22 cellular contexts compared by ENCODE assay signal in the genomic region with DNA sequence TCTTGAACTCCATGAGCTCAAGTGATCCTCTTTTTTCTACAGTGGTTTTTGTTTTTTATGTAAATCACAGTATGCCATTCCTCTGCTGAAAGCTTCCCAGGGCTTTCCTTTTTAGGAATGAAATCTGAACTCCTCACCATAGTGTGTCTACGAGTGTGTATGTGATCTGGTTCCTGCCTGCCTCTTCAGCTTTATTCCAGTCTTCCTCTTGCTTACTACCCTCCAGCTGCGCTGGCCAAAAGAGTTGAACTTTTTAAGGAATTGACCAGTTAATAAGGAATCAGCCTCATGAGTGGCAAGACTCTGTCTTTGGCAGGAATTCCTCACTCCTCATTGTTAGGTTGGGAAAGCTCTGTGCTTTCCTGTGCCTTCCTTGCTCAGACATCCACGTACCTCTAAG. TPM values are rescaled to one million over a fixed set of nuclear protein-coding genes. Genes with fewer than 3 reads are reported as not detected.
DNase-seq lines count a peak whose midpoint lies in the region; ATAC-seq and TF ChIP-seq lines count a peak whose summit lies in the region.
"Had no signal": no experiment of that assay in that cellular context is flagged by ENCODE, and none has a peak within 500 bp of the region (broad histone marks: within the 10 kb centered on the region; RNA-seq: fewer than 3 reads in every experiment).

No MANE protein-coding gene starts in this region.

- H3K9me3 Mint-ChIP-seq in CD8-positive, alpha-beta T cell = no peaks in the 10 kb centered on the region
- H3K9me3 Mint-ChIP-seq in HFFc6 (no peaks in the 10 kb centered on the region), glutamatergic neuron (ENCODE audit: unreplicated experiment) (peaks cover 2% of the 10 kb centered on the region)

- H3K9ac ChIP-seq in trophoblast cell (ENCODE audit: low read length) = no peak overlapping the region

- H4K12ac ChIP-seq in trophoblast cell (ENCODE audit: low read depth, low read length) = no peak overlapping the region

- peak overlapping the region; percentile 23 for H3K27ac Mint-ChIP-seq in CD8-positive, alpha-beta T cell
- peak overlapping the region; percentile 71 for H3K27ac Mint-ChIP-seq in HFFc6
- H3K27ac Mint-ChIP-seq in glutamatergic neuron (ENCODE audit: unreplicated experiment) = no peak overlapping the region

- CTCF ChIA-PET in CD8-positive, alpha-beta T cell (lab: Charles Lee) = interaction anchor here (0.9 to 2.1 kb wide), 4 partner anchors 9 to 152 kb away, joined by 3 to 6 read pairs (median 4); no protein-coding TSS in a partner anchor

- no peak overlapping the region for H2BK12ac ChIP-seq in trophoblast cell (ENCODE audit: low read length)

- no peak overlapping the region for H2AK5ac ChIP-seq in trophoblast cell (ENCODE audit: low read length)

- peaks cover 11% of the 10 kb centered on the region for H3K79me1 ChIP-seq in trophoblast cell (ENCODE audit: low read length)

- peaks cover 65% of the 10 kb centered on the region for H3K36me3 Mint-ChIP-seq in CD8-positive, alpha-beta T cell
- H3K36me3 Mint-ChIP-seq in HFFc6 (ENCODE audit: low read depth) (peaks cover 20% of the 10 kb centered on the region), glutamatergic neuron (ENCODE audit: unreplicated experiment) (no peaks in the 10 kb centered on the region)

- no peaks in the 10 kb centered on the region for H3K27me3 ChIP-seq in CD8-positive, alpha-beta T cell (ENCODE audit: insufficient read depth, low read length)
- H3K27me3 ChIP-seq in trophoblast cell (ENCODE audit: insufficient read depth, low read length) = no peaks in the 10 kb centered on the region
- H3K27me3 ChIP-seq: ascending aorta, BE2C, esophagus muscularis mucosa, heart left ventricle, neutrophil, testis had no signal

- no peak overlapping the region for H3K4me2 ChIP-seq in trophoblast cell (ENCODE audit: low read length)

- peaks cover 48% of the 10 kb centered on the region for H3K4me1 Mint-ChIP-seq in CD8-positive, alpha-beta T cell (ENCODE audit: low read depth)
- H3K4me1 Mint-ChIP-seq in HFFc6 (ENCODE audit: low read depth) (peaks cover 52% of the 10 kb centered on the region), glutamatergic neuron (ENCODE audit: low read depth, unreplicated experiment) (peaks cover 12% of the 10 kb centered on the region)

- ATAC-seq in CD8-positive, alpha-beta T cell = no peak
- ATAC-seq: heart left ventricle, sciatic nerve had no signal

- WGBS in trophoblast cell (ENCODE audit: extremely low coverage, insufficient coverage, insufficient read length) = no CpG with 5 or more reads among the region's 3 CpGs

- no peak overlapping the region for H2AFZ ChIP-seq in trophoblast cell (ENCODE audit: insufficient read depth, low read length, poor library complexity)

- H4K8ac ChIP-seq in trophoblast cell (ENCODE audit: low read depth, low read length) = no peak overlapping the region

- peak overlapping the region; percentile 27 for H3K4ac ChIP-seq in trophoblast cell (ENCODE audit: low read depth, low read length)

- H3K14ac ChIP-seq in trophoblast cell (ENCODE audit: low read length) = no peak overlapping the region

- no peaks in the 10 kb centered on the region for H3K27me3 Mint-ChIP-seq in CD8-positive, alpha-beta T cell (ENCODE audit: low read depth)
- H3K27me3 Mint-ChIP-seq in HFFc6 (ENCODE audit: insufficient read depth) (peaks cover 1% of the 10 kb centered on the region; the same call in 1 of the 2 replicates), glutamatergic neuron (ENCODE audit: unreplicated experiment) (peaks cover 7% of the 10 kb centered on the region)

- H3K23ac ChIP-seq in trophoblast cell (ENCODE audit: low read length) = no peak overlapping the region

- no peak for DNase-seq in CD8-positive, alpha-beta T cell
- DNase-seq in HFFc6 = no peak
- peak; percentile 11 for DNase-seq in choroid plexus epithelial cell (ENCODE audit: low read depth)
- no peak for DNase-seq in trophoblast cell
- no peak for DNase-seq in NCI-H1930 (lab: John Stamatoyannopoulos, UW)
- DNase-seq in glutamatergic neuron = no peak
- DNase-seq in SW480 (ENCODE audit: low spot score) = no peak
- DNase-seq: activated CD8-positive, alpha-beta memory T cell treated with anti-CD3 and anti-CD28 coated beads for 24 hours; activated effector memory CD4-positive, alpha-beta T cell treated with Interleukin-2 at 50 U/mL for 16 hours; BE2C; cortex of kidney; DMS53; heart left ventricle; kidney; NCI-H1092; NCI-H774; testis had no signal

- no peak overlapping the region for H4K91ac ChIP-seq in trophoblast cell (ENCODE audit: low read depth, low read length)

- no peak overlapping the region for H3K27ac ChIP-seq in CD8-positive, alpha-beta T cell (ENCODE audit: low read depth, low read length)
- no peak overlapping the region for H3K27ac ChIP-seq in trophoblast cell (ENCODE audit: low read depth, low read length)
- H3K27ac ChIP-seq: ascending aorta, heart left ventricle, neutrophil, testis had no signal

- H3K18ac ChIP-seq in trophoblast cell (ENCODE audit: low read length) = no peak overlapping the region

- POLR2A ChIA-PET in CD8-positive, alpha-beta T cell (lab: Charles Lee) = no interaction called here

- peaks cover 17% of the 10 kb centered on the region for H3K4me1 ChIP-seq in CD8-positive, alpha-beta T cell (ENCODE audit: insufficient read depth, low read length)
- peaks cover 7 to 8% of the 10 kb centered on the region in 2 experiments for H3K4me1 ChIP-seq in trophoblast cell (ENCODE audit: control insufficient read depth in 1 of 2, insufficient read depth in 2 of 2, low read length in 2 of 2)
- H3K4me1 ChIP-seq: BE2C had no signal

- peaks cover 24% of the 10 kb centered on the region for H3K79me2 ChIP-seq in trophoblast cell (ENCODE audit: control insufficient read depth, insufficient read depth, low read length, poor library complexity)

- peaks cover 7% of the 10 kb centered on the region for H3K36me3 ChIP-seq in CD8-positive, alpha-beta T cell (ENCODE audit: insufficient read depth, low read length)
- peaks cover 4 to 15% of the 10 kb centered on the region in 2 experiments for H3K36me3 ChIP-seq in trophoblast cell (ENCODE audit: control insufficient read depth in 1 of 2, insufficient read depth in 2 of 2, low read length in 2 of 2)

- no peak overlapping the region for H2BK120ac ChIP-seq in trophoblast cell (ENCODE audit: insufficient read depth, low read length, poor library complexity)

- H3K4me3 ChIP-seq in CD8-positive, alpha-beta T cell (ENCODE audit: low read depth, low read length) = no peak overlapping the region
- H3K4me3 ChIP-seq in choroid plexus epithelial cell (ENCODE audit: low read depth, low read length) (no peak overlapping the region), trophoblast cell (ENCODE audit: low read depth, low read length) (no peak overlapping the region)
- H3K4me3 ChIP-seq: ascending aorta, esophagus muscularis mucosa, heart left ventricle, testis had no signal

- H2BK5ac ChIP-seq in trophoblast cell (ENCODE audit: low read depth, low read length, poor library complexity) = no peak overlapping the region

- TF ChIP-seq CTCF in CD8-positive, alpha-beta T cell (IDR thresholded peaks at IDR 0.05) = no peak
- TF ChIP-seq CTCF in HFFc6 (IDR thresholded peaks at IDR 0.05) (no peak), choroid plexus epithelial cell (conservative IDR thresholded peaks at IDR 0.05; ENCODE audit: low read depth, low read length) (no peak), glutamatergic neuron (IDR thresholded peaks at IDR 0.05; ENCODE audit: partially characterized antibody, unreplicated experiment) (no peak)

- H3K4me3 Mint-ChIP-seq in CD8-positive, alpha-beta T cell = no peak overlapping the region
- H3K4me3 Mint-ChIP-seq in HFFc6 = no peak overlapping the region
- no peak overlapping the region for H3K4me3 Mint-ChIP-seq in glutamatergic neuron (ENCODE audit: unreplicated experiment)

- intact Hi-C loops in CD8-positive, alpha-beta T cell (cut with DNase I, micrococcal nuclease) = loop anchor here (10.0 kb wide), 2 partner anchors 687 to 1157 kb away; a partner anchor contains a TSS

- H3K9me3 ChIP-seq in CD8-positive, alpha-beta T cell (ENCODE audit: low read length) = no peaks in the 10 kb centered on the region
- no peaks in the 10 kb centered on the region for H3K9me3 ChIP-seq in trophoblast cell (ENCODE audit: insufficient read depth, low read depth, low read length)
- H3K9me3 ChIP-seq: ascending aorta, BE2C, esophagus muscularis mucosa, heart left ventricle, neutrophil, testis had no signal

RNA-seq across cellular contexts. Expression of a gene that starts 4.0 kb away (rescaled TPM):
- total RNA-seq in CD8-positive, alpha-beta T cell = 10 to 100 TPM; 93.1 to 96.3 TPM
- 100 to 1,000 TPM; 350 to 492 (median 406) TPM for total RNA-seq in HFFc6 (2021; fragmentation: NEBNext Ultra II Directional; extraction: Animal tissue kit (Norgen Biotek cat#: 25700))
- 331 and 367 TPM in 2 replicates for polyA plus RNA-seq in trophoblast cell (2013)
- 269 TPM for total RNA-seq in glutamatergic neuron (ENCODE audit: unreplicated experiment)

RNA-seq across cellular contexts. Expression of a gene that starts 5.1 kb away (rescaled TPM):
- 1 to 10 TPM; 2.4 to 3.4 TPM for total RNA-seq in CD8-positive, alpha-beta T cell
- total RNA-seq in HFFc6 (2021; fragmentation: NEBNext Ultra II Directional; extraction: Animal tissue kit (Norgen Biotek cat#: 25700)) = 10 to 100 TPM; 27.5 to 38.7 (median 31.7) TPM
- polyA plus RNA-seq in trophoblast cell (2013) = 14.9 and 15.3 TPM in 2 replicates
- total RNA-seq in glutamatergic neuron (ENCODE audit: unreplicated experiment) = 26.8 TPM

RNA-seq across cellular contexts. Expression of a gene that starts 24.1 kb away (rescaled TPM):
- total RNA-seq in CD8-positive, alpha-beta T cell = 10 to 100 TPM; 59.1 to 71.9 TPM
- 10 to 100 TPM; 19.3 to 27.6 (median 24.4) TPM for total RNA-seq in HFFc6 (2021; fragmentation: NEBNext Ultra II Directional; extraction: Animal tissue kit (Norgen Biotek cat#: 25700))
- polyA plus RNA-seq in trophoblast cell (2013) = 11.7 and 11.8 TPM in 2 replicates
- 17.0 TPM for total RNA-seq in glutamatergic neuron (ENCODE audit: unreplicated experiment)

RNA-seq across cellular contexts. Expression of a gene that starts 35.8 kb away (rescaled TPM):
- not detected for total RNA-seq in CD8-positive, alpha-beta T cell
- not detected for total RNA-seq in HFFc6 (2021; fragmentation: NEBNext Ultra II Directional; extraction: Animal tissue kit (Norgen Biotek cat#: 25700))
- polyA plus RNA-seq in trophoblast cell (2013) = not detected in 2 replicates
- total RNA-seq in glutamatergic neuron (ENCODE audit: unreplicated experiment) = not detected
- total RNA-seq: ascending aorta, esophagus muscularis mucosa, heart left ventricle, kidney, mesenteric fat pad, sciatic nerve had no signal
- polyA plus RNA-seq: heart left ventricle had no signal

RNA-seq across cellular contexts. Expression of a gene that starts 46.1 kb away (rescaled TPM):
- total RNA-seq in CD8-positive, alpha-beta T cell = 10 to 100 TPM; 22.1 to 23.6 TPM
- 1 to 10 TPM in 4 of 6 experiments, under 1 TPM in 2; 0.80 to 1.7 (median 1.4) TPM for total RNA-seq in HFFc6 (2021; fragmentation: NEBNext Ultra II Directional; extraction: Animal tissue kit (Norgen Biotek cat#: 25700))
- 0.60 and 0.71 TPM in 2 replicates for polyA plus RNA-seq in trophoblast cell (2013)
- total RNA-seq in glutamatergic neuron (ENCODE audit: unreplicated experiment) = 14.0 TPM
